In genomic region chr4:109166586-109166985, GRCh38 we compare ENCODE assay signal across 19 cellular contexts.
DNase-seq lines count a peak whose midpoint lies in the region; ATAC-seq and TF ChIP-seq lines count a peak whose summit lies in the region.
"Had no signal": no experiment of that assay in that cellular context is flagged by ENCODE, and none has a peak within 500 bp of the region (broad histone marks: within the 10 kb centered on the region; RNA-seq: fewer than 3 reads in every experiment).

No MANE protein-coding gene starts in this region.

- H3K27me3 ChIP-seq in endodermal cell (ENCODE audit: control insufficient read depth, insufficient read depth, low read length, poor library complexity, severe bottlenecking), result no peaks in the 10 kb centered on the region

- no peak overlapping the region for H3K4me3 ChIP-seq in endodermal cell (ENCODE audit: low read length)
- H3K4me3 ChIP-seq: A549, GM23338 had no signal

- TF ChIP-seq CTCF in endodermal cell (conservative IDR thresholded peaks at IDR 0.05) (no peak), nephron (IDR thresholded peaks at IDR 0.05; ENCODE audit: unreplicated experiment in 3 of 3) (no peak)

- no peak overlapping the region for H3K4me3 Mint-ChIP-seq in endodermal cell
- no peak overlapping the region for H3K4me3 Mint-ChIP-seq in nephron
- H3K4me3 Mint-ChIP-seq: CD8-positive, alpha-beta T cell; GM23338; H9 had no signal

- no peaks in the 10 kb centered on the region for H3K9me3 ChIP-seq in endodermal cell (ENCODE audit: control insufficient read depth, low read length)
- H3K9me3 ChIP-seq: A549, Caco-2 had no signal

- 88 to 89% methylated on average over 3 of the region's 3 CpGs for WGBS in endodermal cell (ENCODE audit: insufficient coverage in 1 of 2, insufficient read length in 1 of 2), 2 experiments

- H3K36me3 Mint-ChIP-seq in endodermal cell (ENCODE audit: low read depth), result no peaks in the 10 kb centered on the region
- no peaks in the 10 kb centered on the region for H3K36me3 Mint-ChIP-seq in nephron (ENCODE audit: low read depth)
- H3K36me3 Mint-ChIP-seq: CD8-positive, alpha-beta T cell had no signal

- DNase-seq in endodermal cell (no peak), left ventricle myocardium superior (no peak), NCI-H345 (lab: John Stamatoyannopoulos, UW) (no peak)
- DNase-seq: 8988T; C1 segment of cervical spinal cord; Caco-2; CD8-positive, alpha-beta T cell; DMS 273 treated with DMSO at 0.1 percent for 48 hours; DMS79; EL; GDM1; H9 had no signal

- H3K9ac ChIP-seq in endodermal cell (ENCODE audit: extremely low read depth, low read length, poor library complexity, severe bottlenecking), result no peak overlapping the region

- no peak for ATAC-seq in GM19455 (IDR thresholded peaks at IDR 0.05; ENCODE audit: unreplicated experiment)
- no peak for ATAC-seq in GM21717 (IDR thresholded peaks at IDR 0.05; ENCODE audit: unreplicated experiment)
- no peak for ATAC-seq in left ventricle myocardium superior
- ATAC-seq: A549; CD8-positive, alpha-beta T cell; GM23338; HCT116 had no signal

- no peak for TF ChIP-seq EP300 in Ishikawa (IDR thresholded peaks at IDR 0.05; ENCODE audit: borderline replicate concordance)

- intact Hi-C loops in left ventricle myocardium superior (cut with micrococcal nuclease), result no loop called here

- no peaks in the 10 kb centered on the region for H3K9me3 Mint-ChIP-seq in endodermal cell
- H3K9me3 Mint-ChIP-seq in nephron, result no peaks in the 10 kb centered on the region
- H3K9me3 Mint-ChIP-seq: CD8-positive, alpha-beta T cell; GM23338; H9 had no signal

- peaks cover 9% of the 10 kb centered on the region for H3K4me1 Mint-ChIP-seq in endodermal cell
- peaks cover 27% of the 10 kb centered on the region for H3K4me1 Mint-ChIP-seq in nephron

- H3K27me3 Mint-ChIP-seq in endodermal cell (ENCODE audit: insufficient read depth), result no peaks in the 10 kb centered on the region
- H3K27me3 Mint-ChIP-seq in nephron (ENCODE audit: low read depth), result no peaks in the 10 kb centered on the region

- peak overlapping the region; percentile 21 for H3K27ac ChIP-seq in endodermal cell (ENCODE audit: low read depth, low read length)
- H3K27ac ChIP-seq: A549 had no signal

- TF ChIP-seq RAD21 in Ishikawa (IDR thresholded peaks at IDR 0.05; ENCODE audit: low read depth), result no peak

- H3K36me3 ChIP-seq in endodermal cell (ENCODE audit: control insufficient read depth, insufficient read depth, low read length), result no peaks in the 10 kb centered on the region

- H3K27ac Mint-ChIP-seq in endodermal cell (no peak overlapping the region), nephron (peak overlapping the region in 2 of 3 experiments; percentile 15 to 33)
- H3K27ac Mint-ChIP-seq: CD8-positive, alpha-beta T cell; GM23338; H9 had no signal

- H3K4me1 ChIP-seq in endodermal cell (ENCODE audit: control insufficient read depth, insufficient read depth, low read length), result peaks cover 4% of the 10 kb centered on the region
- H3K4me1 ChIP-seq: A549, Caco-2 had no signal

TF ChIP-seq in Ishikawa, 13 proteins besides CTCF, POLR2A, EP300 and RAD21:
- TF ChIP-seq TEAD4 (IDR thresholded peaks at IDR 0.05) (no peak), FOXM1 (IDR thresholded peaks at IDR 0.05; ENCODE audit: borderline replicate concordance, low read depth) (no peak), NFIC (IDR thresholded peaks at IDR 0.05) (0 out of 2 replicates have a peak, but pooled peaks have one; percentile 18), EGR1 (IDR thresholded peaks at IDR 0.05) (no peak)
- TF ChIP-seq, protein P1, sequence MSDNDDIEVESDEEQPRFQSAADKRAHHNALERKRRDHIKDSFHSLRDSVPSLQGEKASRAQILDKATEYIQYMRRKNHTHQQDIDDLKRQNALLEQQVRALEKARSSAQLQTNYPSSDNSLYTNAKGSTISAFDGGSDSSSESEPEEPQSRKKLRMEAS (IDR thresholded peaks at IDR 0.05), result no peak
- TF ChIP-seq, protein P2, sequence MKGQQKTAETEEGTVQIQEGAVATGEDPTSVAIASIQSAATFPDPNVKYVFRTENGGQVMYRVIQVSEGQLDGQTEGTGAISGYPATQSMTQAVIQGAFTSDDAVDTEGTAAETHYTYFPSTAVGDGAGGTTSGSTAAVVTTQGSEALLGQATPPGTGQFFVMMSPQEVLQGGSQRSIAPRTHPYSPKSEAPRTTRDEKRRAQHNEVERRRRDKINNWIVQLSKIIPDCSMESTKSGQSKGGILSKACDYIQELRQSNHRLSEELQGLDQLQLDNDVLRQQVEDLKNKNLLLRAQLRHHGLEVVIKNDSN (IDR thresholded peaks at IDR 0.05), result no peak
